In the genomic region with DNA sequence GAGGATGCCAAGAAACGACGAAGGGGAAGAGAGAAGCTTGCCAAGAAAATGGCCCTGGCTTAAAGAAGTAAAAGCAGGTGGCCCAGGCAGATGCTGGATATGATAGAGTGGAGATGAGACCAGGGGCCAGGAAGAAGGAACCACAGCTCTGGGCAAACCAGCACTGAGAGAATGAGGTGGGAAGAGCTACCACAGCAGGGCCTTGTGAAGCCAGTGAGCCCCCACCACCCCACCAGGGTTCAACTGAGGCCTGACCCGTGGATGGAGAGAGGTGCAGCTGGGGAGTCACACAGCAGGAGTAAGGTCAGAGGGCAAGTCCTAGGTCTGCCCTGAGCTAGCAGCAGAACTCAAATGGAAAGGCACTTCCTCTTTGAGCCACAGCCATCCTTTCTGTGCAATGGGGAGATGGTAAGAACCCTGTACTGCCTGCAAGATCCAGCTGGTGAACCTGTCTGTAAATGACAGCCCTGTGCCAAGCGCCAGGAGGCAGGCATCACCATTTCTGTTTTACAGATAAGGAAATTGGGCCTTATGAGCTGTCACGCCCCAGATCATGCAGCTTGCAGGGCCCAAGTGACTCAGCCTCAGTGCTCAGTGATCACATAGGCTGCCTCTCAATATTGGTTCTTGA, we compare ENCODE assay signal across 10 cellular contexts. TPM values are rescaled to one million over a fixed set of nuclear protein-coding genes. Genes with fewer than 3 reads are reported as not detected.
A peak's percentile ranks its signal among the peaks of the same experiment; 100 is the strongest.
DNase-seq lines count a peak whose midpoint lies in the region; ATAC-seq and TF ChIP-seq lines count a peak whose summit lies in the region.
"Had no signal": no experiment of that assay in that cellular context is flagged by ENCODE, and none has a peak within 500 bp of the region (broad histone marks: within the 10 kb centered on the region; RNA-seq: fewer than 3 reads in every experiment).

No MANE protein-coding gene starts in this region.

- H3K79me2 ChIP-seq in OCI-LY7 (ENCODE audit: insufficient read depth, low read depth, low read length): no peaks in the 10 kb centered on the region

- peak overlapping the region; percentile 81 for H3K4me2 ChIP-seq in OCI-LY7 (ENCODE audit: low read length)

- TF ChIP-seq CTCF in CD4-positive, alpha-beta T cell (IDR thresholded peaks at IDR 0.05): no peak
- TF ChIP-seq CTCF in OCI-LY7 (conservative IDR thresholded peaks at IDR 0.05; ENCODE audit: low read length) (no peak), neural crest cell (conservative IDR thresholded peaks at IDR 0.05) (no peak), A673 (conservative IDR thresholded peaks at IDR 0.05; ENCODE audit: low read depth, low read length) (no peak)

- BruUV-seq in OCI-LY7 (replicated peaks; lab: Mats Ljungman, UMichigan) (no TSS peak), A673 (replicated peaks; lab: Mats Ljungman, UMichigan) (no TSS peak)

- POLR2A ChIA-PET in CD4-positive, alpha-beta T cell (lab: Charles Lee): interaction anchor here (0.5 to 20.7 kb wide), 13 partner anchors 9 to 1541 kb away, joined by 3 to 977 read pairs (median 6); partner anchors contain the start of genes CD52, DHDDS, HMGN2 and SH3BGRL3
- POLR2A ChIA-PET in OCI-LY7 (lab: Charles Lee): interaction anchor here (0.6 to 11.0 kb wide), 9 partner anchors 8 to 1955 kb away, joined by 3 to 273 read pairs (median 4); partner anchors contain the start of genes CD52, SH3BGRL3 and UBXN11
- POLR2A ChIA-PET in A673 (lab: Charles Lee; ENCODE audit: low non-redundant PET): no interaction called here

- peaks cover 22% of the 10 kb centered on the region for H3K36me3 ChIP-seq in OCI-LY7 (ENCODE audit: insufficient read depth, low read length)
- H3K36me3 ChIP-seq in A673 (ENCODE audit: insufficient read depth, low read length, poor library complexity, severe bottlenecking): no peaks in the 10 kb centered on the region

- no peaks in the 10 kb centered on the region for H3K9me2 ChIP-seq in OCI-LY7 (ENCODE audit: insufficient read depth, low read length)

- no peaks in the 10 kb centered on the region for H3K27me3 ChIP-seq in CD4-positive, alpha-beta T cell (ENCODE audit: control insufficient read depth, insufficient read depth, low read length)
- H3K27me3 ChIP-seq in A673 (replicated peaks; ENCODE audit: insufficient read depth, low read depth, low read length, poor library complexity): no peaks in the 10 kb centered on the region

- H3K9me3 Mint-ChIP-seq in CD4-positive, alpha-beta T cell: no peaks in the 10 kb centered on the region
- H3K9me3 Mint-ChIP-seq in activated naive CD4-positive, alpha-beta T cell treated with anti-CD3 and anti-CD28 coated beads for 36 hours: no peaks in the 10 kb centered on the region
- no peaks in the 10 kb centered on the region for H3K9me3 Mint-ChIP-seq in neural crest cell

- H3K27ac ChIP-seq in CD4-positive, alpha-beta T cell (ENCODE audit: low read depth, low read length): peak overlapping the region; percentile 94
- H3K27ac ChIP-seq in OCI-LY7 (ENCODE audit: low read depth, low read length, poor library complexity, severe bottlenecking) (peak overlapping the region; percentile 98), A673 (ENCODE audit: low read depth, low read length, poor library complexity, severe bottlenecking) (no peak overlapping the region)

- intact Hi-C loops in CD4-positive, alpha-beta T cell (cut with DNase I, micrococcal nuclease): loop anchor here in 1 of 2 experiments (5.0 kb wide), 1 partner anchor 69 kb away; no protein-coding TSS in a partner anchor
- intact Hi-C loops in OCI-LY7 (cut with micrococcal nuclease; ENCODE audit: unreplicated experiment) (loop anchor here (5.0 kb wide), 1 partner anchor 184 kb away; the partner anchor contains the start of gene HMGN2), A673 (cut with micrococcal nuclease; ENCODE audit: unreplicated experiment) (loop anchor here (5.0 kb wide), 1 partner anchor 129 kb away; no protein-coding TSS in a partner anchor)
- intact Hi-C loops in activated naive CD4-positive, alpha-beta T cell treated with anti-CD3 and anti-CD28 coated beads for 36 hours (cut with micrococcal nuclease): loop anchor here (1.0 to 5.0 kb wide), 5 partner anchors 18 to 456 kb away; partner anchors contain the start of genes HMGN2 and UBXN11

- CTCF ChIA-PET in CD4-positive, alpha-beta T cell (lab: Charles Lee): interaction anchor here (0.6 to 8.8 kb wide), 11 partner anchors 9 to 129 kb away, joined by 3 to 223 read pairs (median 7); partner anchors contain the start of genes CD52, CEP85, SH3BGRL3 and UBXN11
- CTCF ChIA-PET in OCI-LY7 (lab: Charles Lee; ENCODE audit: unreplicated experiment) (interaction anchor here (0.7 to 3.0 kb wide), 9 partner anchors 9 to 72 kb away, joined by 3 to 30 read pairs (median 5); partner anchors contain the start of genes CD52 and SH3BGRL3), A673 (lab: Charles Lee) (interaction anchor here (0.6 to 0.7 kb wide), 2 partner anchors 9 to 45 kb away, joined by 3 read pairs; no protein-coding TSS in a partner anchor)
- CTCF ChIA-PET in activated naive CD4-positive, alpha-beta T cell treated with anti-CD3 and anti-CD28 coated beads for 36 hours (lab: Charles Lee): interaction anchor here (0.7 to 8.8 kb wide), 14 partner anchors 9 to 129 kb away, joined by 3 to 210 read pairs (median 6); partner anchors contain the start of genes CD52, CEP85, SH3BGRL3 and UBXN11

- H4K20me1 ChIP-seq in OCI-LY7 (ENCODE audit: insufficient read depth, low read length): no peaks in the 10 kb centered on the region

- H3K4me3 Mint-ChIP-seq in CD4-positive, alpha-beta T cell: peak overlapping the region; percentile 60
- H3K4me3 Mint-ChIP-seq in activated naive CD4-positive, alpha-beta T cell treated with anti-CD3 and anti-CD28 coated beads for 36 hours: no peak overlapping the region
- peak overlapping the region; percentile 0 for H3K4me3 Mint-ChIP-seq in neural crest cell

- DNase-seq in CD4-positive, alpha-beta T cell: peak in 9 of 10 experiments; percentile 51 to 72 (median 57)
- peak; percentile 83 for DNase-seq in OCI-LY7 (ENCODE audit: low spot score)
- peak; percentile 91 for DNase-seq in activated naive CD4-positive, alpha-beta T cell treated with anti-CD3 and anti-CD28 coated beads for 36 hours
- DNase-seq in neural crest cell (ENCODE audit: low read depth, low spot score): no peak
- no peak for DNase-seq in cerebellar nuclear complex (lab: John Stamatoyannopoulos, UW)
- no peak for DNase-seq in A673 (ENCODE audit: low spot score)
- no peak for DNase-seq in NCI-H1436 treated with DMSO at 0.1 percent for 48 hours (lab: John Stamatoyannopoulos, UW)
- DNase-seq: NCI-H1417 treated with DMSO at 0.1 percent for 48 hours had no signal

- H3K27me3 Mint-ChIP-seq in CD4-positive, alpha-beta T cell: no peaks in the 10 kb centered on the region
- no peaks in the 10 kb centered on the region for H3K27me3 Mint-ChIP-seq in activated naive CD4-positive, alpha-beta T cell treated with anti-CD3 and anti-CD28 coated beads for 36 hours (ENCODE audit: low read depth)
- no peaks in the 10 kb centered on the region for H3K27me3 Mint-ChIP-seq in neural crest cell (ENCODE audit: low read depth)

- peak overlapping the region; percentile 95 for H3K27ac Mint-ChIP-seq in CD4-positive, alpha-beta T cell
- H3K27ac Mint-ChIP-seq in activated naive CD4-positive, alpha-beta T cell treated with anti-CD3 and anti-CD28 coated beads for 36 hours: peak overlapping the region; percentile 94
- peak overlapping the region; percentile 20 for H3K27ac Mint-ChIP-seq in neural crest cell (ENCODE audit: unreplicated experiment)

- peaks cover 92% of the 10 kb centered on the region for H3K4me1 ChIP-seq in OCI-LY7 (ENCODE audit: insufficient read depth, low read length, poor library complexity, severe bottlenecking)
- H3K4me1 ChIP-seq in A673 (ENCODE audit: insufficient read depth, low read length, poor library complexity, severe bottlenecking): peaks cover 12% of the 10 kb centered on the region

- no peak overlapping the region for H2AFZ ChIP-seq in OCI-LY7 (ENCODE audit: low read length)

- peaks cover 9% of the 10 kb centered on the region for H3K36me3 Mint-ChIP-seq in CD4-positive, alpha-beta T cell (ENCODE audit: low read depth)
- H3K36me3 Mint-ChIP-seq in activated naive CD4-positive, alpha-beta T cell treated with anti-CD3 and anti-CD28 coated beads for 36 hours (ENCODE audit: low read depth): peaks cover 11% of the 10 kb centered on the region
- H3K36me3 Mint-ChIP-seq in neural crest cell (ENCODE audit: low read depth): no peaks in the 10 kb centered on the region

- H3K4me3 ChIP-seq in OCI-LY7 (ENCODE audit: low read depth, low read length, poor library complexity, severe bottlenecking): peak overlapping the region; percentile 47
- H3K4me3 ChIP-seq in A673 (ENCODE audit: low read depth, low read length, poor library complexity, severe bottlenecking): no peak overlapping the region

- H3K9me3 ChIP-seq in CD4-positive, alpha-beta T cell (ENCODE audit: control insufficient read depth, low read length): no peaks in the 10 kb centered on the region
- H3K9me3 ChIP-seq in OCI-LY7 (ENCODE audit: low read length) (no peaks in the 10 kb centered on the region), A673 (ENCODE audit: low read depth, low read length, poor library complexity, severe bottlenecking) (no peaks in the 10 kb centered on the region)

- peak; percentile 4 for ATAC-seq in CD4-positive, alpha-beta T cell (ENCODE audit: poor library complexity)
- no peak for ATAC-seq in HG03354 (IDR thresholded peaks at IDR 0.05; ENCODE audit: poor library complexity, severe bottlenecking, unreplicated experiment)

- H3K4me1 Mint-ChIP-seq in CD4-positive, alpha-beta T cell (ENCODE audit: low read depth): peaks cover 90% of the 10 kb centered on the region
- H3K4me1 Mint-ChIP-seq in activated naive CD4-positive, alpha-beta T cell treated with anti-CD3 and anti-CD28 coated beads for 36 hours (ENCODE audit: low read depth): peaks cover 84% of the 10 kb centered on the region
- H3K4me1 Mint-ChIP-seq in neural crest cell: peaks cover 62% of the 10 kb centered on the region

RNA-seq across cellular contexts. Expression of gene SH3BGRL3, which starts 8.5 kb away (rescaled TPM):
- 100 to 1,000 TPM; 178 to 193 TPM for total RNA-seq in CD4-positive, alpha-beta T cell
- 18.6 and 25.3 TPM in 2 replicates for total RNA-seq in OCI-LY7 (2014; rRNA removed; shearing (Covaris generic))
- total RNA-seq in OCI-LY7 (2022) (58.6 and 60.9 TPM in 2 replicates), neural crest cell (97.9 and 100 TPM in 2 replicates), A673 (2021) (133 and 138 TPM in 2 replicates)
- 100 to 1,000 TPM; 130 to 132 TPM for total RNA-seq in activated naive CD4-positive, alpha-beta T cell treated with anti-CD3 and anti-CD28 coated beads for 36 hours

RNA-seq across cellular contexts. Expression of gene UBXN11, which starts 18.0 kb away (rescaled TPM):
- total RNA-seq in CD4-positive, alpha-beta T cell: 10 to 100 TPM; 39.3 to 42.3 TPM
- total RNA-seq in OCI-LY7 (2014; rRNA removed; shearing (Covaris generic)): 74.2 and 75.8 TPM in 2 replicates
- 98.6 and 111 TPM in 2 replicates for total RNA-seq in OCI-LY7 (2022)
- 10 to 100 TPM; 26.4 to 26.9 TPM for total RNA-seq in activated naive CD4-positive, alpha-beta T cell treated with anti-CD3 and anti-CD28 coated beads for 36 hours
- 33.5 and 35.5 TPM in 2 replicates for total RNA-seq in neural crest cell
- 22.1 and 25.4 TPM in 2 replicates for total RNA-seq in A673 (2021)

RNA-seq across cellular contexts. Expression of gene CD52, which starts 29.3 kb away (rescaled TPM):
- total RNA-seq in CD4-positive, alpha-beta T cell: 100 to 1,000 TPM; 582 to 608 TPM
- total RNA-seq in OCI-LY7 (2014; rRNA removed; shearing (Covaris generic)): 409 and 470 TPM in 2 replicates
- total RNA-seq in OCI-LY7 (2022): 677 and 769 TPM in 2 replicates
- 100 to 1,000 TPM; 129 to 141 TPM for total RNA-seq in activated naive CD4-positive, alpha-beta T cell treated with anti-CD3 and anti-CD28 coated beads for 36 hours
- total RNA-seq in neural crest cell: not detected in 2 replicates
- total RNA-seq in A673 (2021): not detected in 2 replicates
- total RNA-seq: fibroblast of lung had no signal

RNA-seq across cellular contexts. Expression of gene CEP85, which starts 54.4 kb away (rescaled TPM):
- total RNA-seq in CD4-positive, alpha-beta T cell: 1 to 10 TPM; 7.6 to 8.4 TPM
- 46.4 and 55.2 TPM in 2 replicates for total RNA-seq in OCI-LY7 (2014; rRNA removed; shearing (Covaris generic))
- total RNA-seq in OCI-LY7 (2022) (47.1 and 53.6 TPM in 2 replicates), neural crest cell (46.6 and 48.0 TPM in 2 replicates), A673 (2021) (51.3 and 51.5 TPM in 2 replicates)
- 10 to 100 TPM; 45.7 to 47.0 TPM for total RNA-seq in activated naive CD4-positive, alpha-beta T cell treated with anti-CD3 and anti-CD28 coated beads for 36 hours

Comparison
In these comparisons a context has a peak if more than half of its experiments do, and no peak if none do; other contexts are left out.
1. DNase-seq: peak in CD4-positive, alpha-beta T cell (9 of 10), OCI-LY7 (single experiment) and activated naive CD4-positive, alpha-beta T cell treated with anti-CD3 and anti-CD28 coated beads for 36 hours (single experiment); none in neural crest cell (single experiment), cerebellar nuclear complex (0 of 2), A673 (single experiment) and NCI-H1436 treated with DMSO at 0.1 percent for 48 hours (single experiment).
2. H3K27ac Mint-ChIP-seq: peak in every context shown above with its lines; median percentile 95 in CD4-positive, alpha-beta T cell; 94 in activated naive CD4-positive, alpha-beta T cell treated with anti-CD3 and anti-CD28 coated beads for 36 hours; 20 in neural crest cell.
3. RNA of gene CD52, which starts 29.3 kb away (total RNA-seq): 409 to 769 TPM in OCI-LY7, 582 to 608 TPM in CD4-positive, alpha-beta T cell and 129 to 141 TPM in activated naive CD4-positive, alpha-beta T cell treated with anti-CD3 and anti-CD28 coated beads for 36 hours; not detected in neural crest cell and not detected in A673; every median in the first group is over 100 times any median in the second.